ENCODE assay signal across 17 cellular contexts in genomic region chr10:119479532-119479931, GRCh38.
DNase-seq lines count a peak whose midpoint lies in the region; ATAC-seq and TF ChIP-seq lines count a peak whose summit lies in the region.
"Had no signal": no experiment of that assay in that cellular context is flagged by ENCODE, and none has a peak within 500 bp of the region (broad histone marks: within the 10 kb centered on the region; RNA-seq: fewer than 3 reads in every experiment).

No MANE protein-coding gene starts in this region.

- peak overlapping the region in 2 of 3 donors; percentile 14 to 73 for H3K27ac Mint-ChIP-seq in CD4-positive, CD25-positive, alpha-beta regulatory T cell
- H3K27ac Mint-ChIP-seq in activated naive CD8-positive, alpha-beta T cell, result peak overlapping the region; percentile 83
- no peak overlapping the region for H3K27ac Mint-ChIP-seq in neural progenitor cell

- H3K27ac ChIP-seq in CD4-positive, CD25-positive, alpha-beta regulatory T cell (ENCODE audit: insufficient read depth, low read length, poor library complexity, severe bottlenecking), result no peak overlapping the region
- H3K27ac ChIP-seq in HEK293 (ENCODE audit: extremely low read depth, low read depth, low read length), result no peak overlapping the region
- no peak overlapping the region for H3K27ac ChIP-seq in neural progenitor cell
- no peak overlapping the region for H3K27ac ChIP-seq in heart left ventricle
- H3K27ac ChIP-seq: breast epithelium had no signal

- no peaks in the 10 kb centered on the region for H3K27me3 ChIP-seq in CD4-positive, CD25-positive, alpha-beta regulatory T cell (ENCODE audit: control insufficient read depth, insufficient read depth, low read length)
- H3K27me3 ChIP-seq in neural progenitor cell (peaks cover 58% of the 10 kb centered on the region), heart left ventricle (peaks cover 0 to 5% (median 0%) of the 10 kb centered on the region in 9 donors)
- H3K27me3 ChIP-seq: breast epithelium, stomach had no signal

- no peak for ATAC-seq in CD4-positive, CD25-positive, alpha-beta regulatory T cell (ENCODE audit: low read depth in 2 of 2)
- ATAC-seq in left cardiac atrium (no peak), HG03460 (IDR thresholded peaks at IDR 0.05; ENCODE audit: unreplicated experiment) (no peak), heart left ventricle (no peak)
- ATAC-seq: HepG2 had no signal

- TF ChIP-seq CTCF in HEK293 (tag by site-specific recombination; IDR thresholded peaks at IDR 0.05) (no peak), neural progenitor cell (IDR thresholded peaks at IDR 0.05) (no peak), heart left ventricle (IDR thresholded peaks at IDR 0.05) (no peak)

- H3K4me1 ChIP-seq in CD4-positive, CD25-positive, alpha-beta regulatory T cell (ENCODE audit: control insufficient read depth, insufficient read depth, low read length, poor library complexity, severe bottlenecking), result peaks cover 23% of the 10 kb centered on the region
- no peaks in the 10 kb centered on the region for H3K4me1 ChIP-seq in HEK293 (ENCODE audit: control insufficient read depth, insufficient read depth, low read length)
- H3K4me1 ChIP-seq in neural progenitor cell, result peaks cover 22% of the 10 kb centered on the region
- H3K4me1 ChIP-seq in heart left ventricle, result peaks cover 0 to 15% (median 0%) of the 10 kb centered on the region in 12 donors
- H3K4me1 ChIP-seq: breast epithelium had no signal

- peaks cover 12% of the 10 kb centered on the region for H3F3A ChIP-seq in neural progenitor cell (ENCODE audit: low read depth)

- H3K9ac ChIP-seq in neural progenitor cell, result no peak overlapping the region

- no peaks in the 10 kb centered on the region for H3K79me2 ChIP-seq in neural progenitor cell (ENCODE audit: low read depth)

- no peak overlapping the region for H3K4me3 Mint-ChIP-seq in CD4-positive, CD25-positive, alpha-beta regulatory T cell
- no peak overlapping the region for H3K4me3 Mint-ChIP-seq in activated naive CD8-positive, alpha-beta T cell
- peak overlapping the region; percentile 45 for H3K4me3 Mint-ChIP-seq in neural progenitor cell

- CTCF ChIA-PET in HEK293 (lab: Yijun Ruan, JAX), result interaction anchor here (0.5 to 2.4 kb wide), 5 partner anchors 10 to 283 kb away, joined by 3 to 10 read pairs (median 4); no protein-coding TSS in a partner anchor

- no peak overlapping the region for H2AFZ ChIP-seq in neural progenitor cell (replicated peaks)

- H3K36me3 Mint-ChIP-seq in CD4-positive, CD25-positive, alpha-beta regulatory T cell, result no peaks in the 10 kb centered on the region
- H3K36me3 Mint-ChIP-seq in activated naive CD8-positive, alpha-beta T cell, result no peaks in the 10 kb centered on the region
- H3K36me3 Mint-ChIP-seq in neural progenitor cell, result no peaks in the 10 kb centered on the region
- H3K36me3 Mint-ChIP-seq: activated naive CD4-positive, alpha-beta T cell treated with anti-CD3 and anti-CD28 coated beads, Interleukin-2, amount 50 U/mL, for 72 hours had no signal

- H3K4me3 ChIP-seq in CD4-positive, CD25-positive, alpha-beta regulatory T cell (ENCODE audit: low read depth, low read length), result no peak overlapping the region
- H3K4me3 ChIP-seq in HEK293 (ENCODE audit: low read depth, low read length) (no peak overlapping the region), neural progenitor cell (no peak overlapping the region), heart left ventricle (no peak overlapping the region)
- H3K4me3 ChIP-seq: breast epithelium, smooth muscle cell, stomach had no signal

- H3K4me2 ChIP-seq in neural progenitor cell, result peak overlapping the region; percentile 56
- H3K4me2 ChIP-seq: smooth muscle cell had no signal

- intact Hi-C loops in left cardiac atrium (cut with DNase I), result no loop called here
- intact Hi-C loops in heart left ventricle (cut with DNase I), result no loop called here

- no peaks in the 10 kb centered on the region for H3K9me3 ChIP-seq in CD4-positive, CD25-positive, alpha-beta regulatory T cell (ENCODE audit: control insufficient read depth in 2 of 2, low read length in 2 of 2)
- no peaks in the 10 kb centered on the region for H3K9me3 ChIP-seq in HEK293 (ENCODE audit: control insufficient read depth, insufficient read depth, low read depth, low read length)
- no peaks in the 10 kb centered on the region for H3K9me3 ChIP-seq in neural progenitor cell (ENCODE audit: low read depth)
- no peaks in the 10 kb centered on the region for H3K9me3 ChIP-seq in heart left ventricle
- H3K9me3 ChIP-seq: breast epithelium, stomach had no signal

- H3K4me1 Mint-ChIP-seq in CD4-positive, CD25-positive, alpha-beta regulatory T cell, result peaks cover 18 to 33% (median 25%) of the 10 kb centered on the region in 4 donors
- H3K4me1 Mint-ChIP-seq in activated naive CD8-positive, alpha-beta T cell (ENCODE audit: low read depth), result peaks cover 28% of the 10 kb centered on the region
- H3K4me1 Mint-ChIP-seq in neural progenitor cell, result peaks cover 22% of the 10 kb centered on the region

- H3K36me3 ChIP-seq in CD4-positive, CD25-positive, alpha-beta regulatory T cell (ENCODE audit: control insufficient read depth, insufficient read depth, low read length), result no peaks in the 10 kb centered on the region
- no peaks in the 10 kb centered on the region for H3K36me3 ChIP-seq in HEK293 (ENCODE audit: control insufficient read depth in 2 of 2, insufficient read depth in 1 of 2, low read length in 2 of 2)
- no peaks in the 10 kb centered on the region for H3K36me3 ChIP-seq in neural progenitor cell
- H3K36me3 ChIP-seq in heart left ventricle, result no peaks in the 10 kb centered on the region
- H3K36me3 ChIP-seq: breast epithelium, stomach had no signal

- DNase-seq in CD4-positive, CD25-positive, alpha-beta regulatory T cell, result no peak
- DNase-seq in neural progenitor cell (ENCODE audit: low spot score), result peak; percentile 60
- DNase-seq in left cardiac atrium, result no peak
- DNase-seq in NCI-H128 (lab: John Stamatoyannopoulos, UW; ENCODE audit: unreplicated experiment), result no peak
- DNase-seq in heart left ventricle, result no peak
- DNase-seq: activated CD4-positive, alpha-beta T cell treated with anti-CD3 and anti-CD28 coated beads for 48 hours; activated CD8-positive, alpha-beta memory T cell treated with anti-CD3 and anti-CD28 coated beads, Interleukin-2, amount 50 U/mL, for 48 hours; NCI-H226; Right ventricle myocardium superior; stomach had no signal

- H3K9me3 Mint-ChIP-seq in CD4-positive, CD25-positive, alpha-beta regulatory T cell, result no peaks in the 10 kb centered on the region
- no peaks in the 10 kb centered on the region for H3K9me3 Mint-ChIP-seq in activated naive CD8-positive, alpha-beta T cell (ENCODE audit: low read depth)
- H3K9me3 Mint-ChIP-seq in neural progenitor cell, result no peaks in the 10 kb centered on the region
- H3K9me3 Mint-ChIP-seq: activated naive CD4-positive, alpha-beta T cell treated with anti-CD3 and anti-CD28 coated beads, Interleukin-2, amount 50 U/mL, for 72 hours had no signal

- POLR2A ChIA-PET in HEK293 (lab: Yijun Ruan, JAX), result interaction anchor here (0.6 kb wide), 1 partner anchor 23 kb away, joined by 7 read pairs; no protein-coding TSS in a partner anchor

- H3K27me3 Mint-ChIP-seq in CD4-positive, CD25-positive, alpha-beta regulatory T cell, result no peaks in the 10 kb centered on the region
- H3K27me3 Mint-ChIP-seq in activated naive CD8-positive, alpha-beta T cell, result no peaks in the 10 kb centered on the region
- peaks cover 6% of the 10 kb centered on the region for H3K27me3 Mint-ChIP-seq in neural progenitor cell (ENCODE audit: insufficient read depth, low read depth)

- TF ChIP-seq POLR2A in heart left ventricle (IDR thresholded peaks at IDR 0.05), result no peak

- 35 to 42% (median 37%) methylated on average over 8 of the region's 8 CpGs for WGBS in heart left ventricle, 4 donors

- H4K20me1 ChIP-seq in neural progenitor cell (ENCODE audit: low read depth), result no peaks in the 10 kb centered on the region

TF ChIP-seq in HEK293, 187 proteins besides CTCF, POLR2A, EP300 and RAD21:
- TF ChIP-seq ZNF792 (tag by site-specific recombination; IDR thresholded peaks at IDR 0.05), result no peak
- TF ChIP-seq ZIC2 (tag by site-specific recombination; IDR thresholded peaks at IDR 0.05), result peak; percentile 90
- no peak for TF ChIP-seq KLF10 (tag by site-specific recombination; IDR thresholded peaks at IDR 0.05)
- peak; percentile 35; the same call in 1 of the 2 replicates for TF ChIP-seq GLIS1 (tag by site-specific recombination; IDR thresholded peaks at IDR 0.05)
- no peak for TF ChIP-seq ZNF223 (tag by site-specific recombination; IDR thresholded peaks at IDR 0.05)
- no peak for TF ChIP-seq BCL6B (tag by site-specific recombination; IDR thresholded peaks at IDR 0.05)
TF ChIP-seq in HEK293: peak in this region for 2.
